Comparison of ENCODE assay signal across 8 cellular contexts in the genomic region with DNA sequence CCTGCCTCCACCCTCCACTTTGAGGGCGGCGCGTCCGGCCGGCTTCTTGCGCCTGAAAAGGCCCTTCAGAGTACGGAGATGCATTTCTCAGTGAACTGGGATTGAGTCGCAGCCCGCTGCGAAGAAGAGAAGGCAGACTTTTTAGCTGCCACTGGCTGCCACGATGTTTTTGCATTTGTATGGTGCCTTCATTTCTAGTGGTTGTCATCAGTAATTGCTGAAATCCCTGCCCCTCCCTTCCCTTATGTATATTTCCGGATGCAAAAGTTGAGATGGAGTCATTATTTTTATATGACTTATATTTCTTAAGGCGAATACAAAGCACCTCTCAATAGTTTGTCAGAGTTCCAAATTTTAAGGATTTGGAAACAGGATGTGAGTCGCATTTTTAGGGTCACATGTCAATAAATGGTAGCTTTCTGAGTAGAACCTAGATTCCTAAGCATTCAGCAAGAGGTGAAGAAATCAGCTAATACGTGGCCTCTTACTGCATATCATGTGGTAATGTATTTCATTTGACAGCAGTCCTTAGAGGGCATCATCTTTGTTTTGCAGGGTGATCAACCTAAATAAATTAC. TPM values are rescaled to one million over a fixed set of nuclear protein-coding genes. Genes with fewer than 3 reads are reported as not detected.
DNase-seq lines count a peak whose midpoint lies in the region; ATAC-seq, FAIRE-seq and TF ChIP-seq lines count a peak whose summit lies in the region.

No MANE protein-coding gene starts in this region.

- DNase-seq in A549 (ENCODE audit: low read depth in 1 of 2, low spot score in 1 of 2): peak in 1 of 2 experiments; percentile 14
- no peak for DNase-seq in H7
- DNase-seq in activated B cell treated with CpG ODN at 0.5 μM for 24 hours: no peak
- DNase-seq in foreskin keratinocyte: peak in 1 of 2 donors; percentile 11
- DNase-seq in hippocampal formation (lab: John Stamatoyannopoulos, UW): no peak
- DNase-seq in omental fat pad (ENCODE audit: low spot score): no peak
- no peak for DNase-seq in frontal cortex (ENCODE audit: low spot score in 2 of 2)

- H3K27ac ChIP-seq in A549 (peak overlapping the region; percentile 80 to 96), foreskin keratinocyte (peak overlapping the region; percentile 64), skin epidermis (peak overlapping the region; percentile 76 to 99 (median 89))

- H3K4me1 ChIP-seq in A549 (peaks cover 6% of the 10 kb centered on the region; the same call in 2 of the 3 replicates), foreskin keratinocyte (no peaks in the 10 kb centered on the region)

- no peaks in the 10 kb centered on the region for H3K9me3 ChIP-seq in A549

- peak; percentile 6 to 11; a peak in 2 of 6 replicates for ATAC-seq in A549
- ATAC-seq in activated B cell treated with CpG ODN at 0.5 μM for 24 hours (ENCODE audit: low read depth): no peak
- peak; percentile 2 for ATAC-seq in foreskin keratinocyte
- no peak for ATAC-seq in omental fat pad (ENCODE audit: low FRiP score)

- H3K4me3 Mint-ChIP-seq in activated B cell treated with CpG ODN at 0.5 μM for 24 hours: peak overlapping the region; percentile 75

- no peak for TF ChIP-seq EP300 in A549 (IDR thresholded peaks at IDR 0.05)

- WGBS in A549 (ENCODE audit: missing lambda C conversion rate): 4% methylated on average over 9 of the region's 15 CpGs

- H3K27me3 Mint-ChIP-seq in activated B cell treated with CpG ODN at 0.5 μM for 24 hours: no peaks in the 10 kb centered on the region

- FAIRE-seq in A549 (lab: Jason Lieb, UNC) (no peak), frontal cortex (lab: Jason Lieb, UNC) (no peak)

- H3K27ac Mint-ChIP-seq in activated B cell treated with CpG ODN at 0.5 μM for 24 hours: peak overlapping the region; percentile 46

- no peaks in the 10 kb centered on the region for H3K9me3 Mint-ChIP-seq in activated B cell treated with CpG ODN at 0.5 μM for 24 hours

- intact Hi-C loops in activated B cell treated with CpG ODN at 0.5 μM for 24 hours (cut with micrococcal nuclease): loop anchor here (2.0 to 10.0 kb wide), 2 partner anchors 153 to 503 kb away; a partner anchor contains a TSS

- peaks cover 28% of the 10 kb centered on the region for H3K4me1 Mint-ChIP-seq in activated B cell treated with CpG ODN at 0.5 μM for 24 hours

- H3K36me3 Mint-ChIP-seq in activated B cell treated with CpG ODN at 0.5 μM for 24 hours (ENCODE audit: low read depth): peaks cover 4% of the 10 kb centered on the region

- no peak for TF ChIP-seq RAD21 in A549 (conservative IDR thresholded peaks at IDR 0.05 in 1 of 2, IDR thresholded peaks at IDR 0.05 in 1 of 2)

- CTCF ChIA-PET in A549 (lab: Yijun Ruan, JAX) (no interaction called here), activated B cell treated with CpG ODN at 0.5 μM for 24 hours (lab: Charles Lee) (interaction anchor here (0.9 kb wide), 1 partner anchor 37 kb away, joined by 3 read pairs; no protein-coding TSS in a partner anchor)

- H3K27me3 ChIP-seq in H7 (ENCODE audit: control insufficient read depth, insufficient read depth, low read length) (no peaks in the 10 kb centered on the region), foreskin keratinocyte (no peaks in the 10 kb centered on the region)

- H3K36me3 ChIP-seq in H7 (replicated peaks; ENCODE audit: control insufficient read depth, insufficient read depth, low read length): no peaks in the 10 kb centered on the region

- POLR2A ChIA-PET in A549 (lab: Yijun Ruan, JAX) (interaction anchor here (1.0 kb wide), 1 partner anchor 13 kb away, joined by 3 read pairs; no protein-coding TSS in a partner anchor), activated B cell treated with CpG ODN at 0.5 μM for 24 hours (lab: Charles Lee) (interaction anchor here (1.2 to 2.2 kb wide), 2 partner anchors 11 to 154 kb away, joined by 3 to 12 read pairs; a partner anchor contains a TSS)

- H3K4me3 ChIP-seq in A549: peak overlapping the region; percentile 87
- peak overlapping the region; percentile 81 for H3K4me3 ChIP-seq in H7 (ENCODE audit: insufficient read depth, low read depth, low read length)
- peak overlapping the region; percentile 70 to 83 (median 73) for H3K4me3 ChIP-seq in skin epidermis

- no peak for TF ChIP-seq POLR2A in A549 (IDR thresholded peaks at IDR 0.05; ENCODE audit: low read length)

- TF ChIP-seq CTCF in A549 (IDR thresholded peaks at IDR 0.05): no peak
- no peak for TF ChIP-seq CTCF in activated B cell treated with CpG ODN at 0.5 μM for 24 hours (IDR thresholded peaks at IDR 0.05)
- TF ChIP-seq CTCF in foreskin keratinocyte (conservative IDR thresholded peaks at IDR 0.05): no peak
- TF ChIP-seq CTCF in omental fat pad (IDR thresholded peaks at IDR 0.05): no peak

- H3K4me2 ChIP-seq in A549: peak overlapping the region; percentile 91

TF ChIP-seq in A549, 52 proteins besides CTCF, POLR2A, EP300 and RAD21:
- TF ChIP-seq PHF8 (IDR thresholded peaks at IDR 0.05; ENCODE audit: borderline replicate concordance, low read depth): peak; percentile 5; the same call in 1 of the 2 replicates
- TF ChIP-seq GATA3 (IDR thresholded peaks at IDR 0.05; ENCODE audit: borderline replicate concordance): no peak

RNA-seq across cellular contexts. Expression of a gene that starts 0.7 kb away (rescaled TPM):
- polyA plus RNA-seq in A549 (2011; rRNA removed) (202 and 306 TPM in 2 replicates), A549 (2017; fragmentation: RNase III; extraction: RNeasy Plus Mini Kit Qiagen cat#74134 plus additional on column Dnase treatment) (118 to 141 TPM (median 133 TPM) in 3 replicates), foreskin keratinocyte (61.3 and 68.6 TPM in 2 replicates)
- polyA plus RNA-seq in A549 (2012; cell fraction: cytosol; rRNA removed): 43.0 and 57.1 TPM in 2 replicates
- polyA plus RNA-seq in A549 (2012; cell fraction: nucleus; rRNA removed): 46.9 and 59.4 TPM in 2 replicates
- 86.5 and 94.1 TPM in 2 replicates for polyA minus RNA-seq in A549 (2011; rRNA and poly(A)+ RNA removed)
- 112 and 113 TPM in 2 replicates for total RNA-seq in H7 (2014; rRNA removed; shearing (Covaris generic))
- total RNA-seq in activated B cell treated with CpG ODN at 0.5 μM for 24 hours (48.6 and 53.8 TPM in 2 replicates), foreskin keratinocyte (64.2 and 72.0 TPM in 2 replicates), omental fat pad (100 to 1,000 TPM in 2 of 4 donors, 10 to 100 TPM in 2; 87.8 to 122 (median 100) TPM), frontal cortex (106 TPM)

RNA-seq across cellular contexts. Expression of a gene that starts 41.8 kb away (rescaled TPM):
- polyA plus RNA-seq in A549 (2011; rRNA removed): not detected in 2 replicates
- polyA plus RNA-seq in A549 (2012; cell fraction: cytosol; rRNA removed): not detected in 2 replicates
- 0.20 TPM in 1 of 2 replicates, not detected in the other for polyA plus RNA-seq in A549 (2012; cell fraction: nucleus; rRNA removed)
- not detected in 3 replicates for polyA plus RNA-seq in A549 (2017; fragmentation: RNase III; extraction: RNeasy Plus Mini Kit Qiagen cat#74134 plus additional on column Dnase treatment)
- not detected in 2 replicates for polyA minus RNA-seq in A549 (2011; rRNA and poly(A)+ RNA removed)
- total RNA-seq in H7 (2014; rRNA removed; shearing (Covaris generic)): not detected in 2 replicates
- not detected in 2 replicates for total RNA-seq in activated B cell treated with CpG ODN at 0.5 μM for 24 hours
- not detected in 2 replicates for total RNA-seq in foreskin keratinocyte
- polyA plus RNA-seq in foreskin keratinocyte: not detected in 2 replicates
- not detected for total RNA-seq in omental fat pad
- not detected for total RNA-seq in frontal cortex

Comparison
In these comparisons a context has a peak if more than half of its experiments do, and no peak if none do; other contexts are left out.
1. ATAC-seq: peak in A549 (2 of 2) and foreskin keratinocyte (single experiment); none in activated B cell treated with CpG ODN at 0.5 μM for 24 hours (single experiment) and omental fat pad (single experiment).
2. Peak in every context shown above with its lines, with median percentiles within 50 percentile points of each other: H3K27ac ChIP-seq and H3K4me3 ChIP-seq.